ENCODE assay signal across 19 cellular contexts in genomic region chr10:43998021-43998809, GRCh38.
A peak's percentile ranks its signal among the peaks of the same experiment; 100 is the strongest.
DNase-seq lines count a peak whose midpoint lies in the region; ATAC-seq, FAIRE-seq and TF ChIP-seq lines count a peak whose summit lies in the region.
"Had no signal": no experiment of that assay in that cellular context is flagged by ENCODE, and none has a peak within 500 bp of the region (broad histone marks: within the 10 kb centered on the region; RNA-seq: fewer than 3 reads in every experiment).

No MANE protein-coding gene starts in this region.

- H2BK5ac ChIP-seq in mesendoderm (ENCODE audit: low read length) = no peak overlapping the region

- no peak overlapping the region for H4K5ac ChIP-seq in mesendoderm (ENCODE audit: low read length)

- peaks cover 0 to 15% of the 10 kb centered on the region in 2 donors for H3K4me1 ChIP-seq in right atrium auricular region
- H3K4me1 ChIP-seq in GM12878 (ENCODE audit: control insufficient read depth, insufficient read depth, low read length) = no peaks in the 10 kb centered on the region
- peaks cover 2% of the 10 kb centered on the region for H3K4me1 ChIP-seq in right cardiac atrium (ENCODE audit: control insufficient read depth, insufficient read depth, low read length)
- H3K4me1 ChIP-seq in upper lobe of right lung = peaks cover 4% of the 10 kb centered on the region
- H3K4me1 ChIP-seq in mesendoderm (ENCODE audit: control insufficient read depth, low read depth, low read length) = no peaks in the 10 kb centered on the region

- H2AFZ ChIP-seq in GM12878 (ENCODE audit: control insufficient read depth, low read depth, low read length) = no peak overlapping the region
- H2AFZ ChIP-seq: PC-9 had no signal

- FAIRE-seq in GM12878 (lab: Jason Lieb, UNC) = no peak
- FAIRE-seq: GM18507, GM19239 had no signal

- H3K27ac ChIP-seq in right atrium auricular region (no peak overlapping the region), GM12878 (ENCODE audit: control insufficient read depth, insufficient read depth) (no peak overlapping the region), right cardiac atrium (ENCODE audit: low read length) (no peak overlapping the region), upper lobe of right lung (no peak overlapping the region), mesendoderm (ENCODE audit: low read depth, low read length) (no peak overlapping the region)
- H3K27ac ChIP-seq: gastroesophageal sphincter, PC-9 had no signal

- no peak overlapping the region for H3K9ac ChIP-seq in GM12878 (ENCODE audit: control insufficient read depth, insufficient read depth, low read length)
- no peak overlapping the region for H3K9ac ChIP-seq in mesendoderm (ENCODE audit: low read length)

- no peak overlapping the region for H3K23ac ChIP-seq in mesendoderm (ENCODE audit: low read length)

- DNase-seq in Right ventricle myocardium inferior (ENCODE audit: missing footprints) (no peak), right atrium auricular region (ENCODE audit: low spot score) (no peak), GM12878 (ENCODE audit: low read depth, low spot score) (no peak), right cardiac atrium (no peak), upper lobe of right lung (no peak), mesendoderm (no peak), DMS79 treated with DMSO at 0.1 percent for 48 hours (lab: John Stamatoyannopoulos, UW) (no peak)
- DNase-seq: 8988T; effector CD4-positive, alpha-beta T cell; GDM1; mucosa of descending colon; NCI-H2029 treated with DMSO at 0.1 percent for 48 hours; NCI-H524 treated with DMSO at 0.1 percent for 48 hours; PC-9; SW 1271 had no signal

- no peak for TF ChIP-seq POLR2A in GM12878 (IDR thresholded peaks at IDR 0.05; ENCODE audit: low read depth, low read length)

- in situ Hi-C loops in GM12878 (cut with MboI) = no loop called here

- H4K8ac ChIP-seq in mesendoderm (ENCODE audit: low read depth, low read length) = no peak overlapping the region

- no peaks in the 10 kb centered on the region for H3K79me2 ChIP-seq in GM12878 (ENCODE audit: control insufficient read depth, insufficient read depth, low read length)
- H3K79me2 ChIP-seq in mesendoderm (ENCODE audit: control insufficient read depth, insufficient read depth, low read length) = no peaks in the 10 kb centered on the region

- H3K4me3 ChIP-seq in right atrium auricular region (no peak overlapping the region), GM12878 (no peak overlapping the region), right cardiac atrium (ENCODE audit: low read length) (no peak overlapping the region), upper lobe of right lung (no peak overlapping the region), mesendoderm (ENCODE audit: low read length) (no peak overlapping the region)
- H3K4me3 ChIP-seq: gastroesophageal sphincter, mucosa of descending colon, PC-9 had no signal

- 54% methylated on average over 4 of the region's 4 CpGs for WGBS in GM12878 (ENCODE audit: insufficient coverage, insufficient replicate concordance, low lambda C conversion rate, missing lambda C conversion rate)
- 70% methylated on average over 4 of the region's 4 CpGs for WGBS in right cardiac atrium
- no CpG with 5 or more reads among the region's 4 CpGs for WGBS in mesendoderm (ENCODE audit: extremely low coverage, insufficient coverage, low lambda C conversion rate)

- H3K4ac ChIP-seq in mesendoderm (ENCODE audit: low read depth, low read length) = no peak overlapping the region

- RAD21 ChIA-PET in GM12878 (lab: Charles Lee; ENCODE audit: unreplicated experiment) = interaction anchor here (1.3 kb wide), 1 partner anchor 12 kb away, joined by 4 read pairs; no protein-coding TSS in a partner anchor

- H3K18ac ChIP-seq in mesendoderm (ENCODE audit: low read length) = no peak overlapping the region

- H2BK120ac ChIP-seq in mesendoderm (ENCODE audit: low read depth, low read length) = no peak overlapping the region

- H2BK15ac ChIP-seq in mesendoderm (replicated peaks; ENCODE audit: low read depth) = no peak overlapping the region

- BruUV-seq in GM12878 (replicated peaks; lab: Mats Ljungman, UMichigan) = no TSS peak

- ATAC-seq in Right ventricle myocardium inferior (peak; percentile 56), GM12878 (no peak), right cardiac atrium (peak; percentile 31 to 68), upper lobe of right lung (peak; percentile 23), GM19035 (IDR thresholded peaks at IDR 0.05; ENCODE audit: unreplicated experiment) (no peak)
- ATAC-seq: gastroesophageal sphincter, mucosa of descending colon had no signal

- intact Hi-C loops in Right ventricle myocardium inferior (cut with DNase I) = no loop called here
- intact Hi-C loops in GM12878 (cut with micrococcal nuclease; ENCODE audit: unreplicated experiment) = no loop called here
- intact Hi-C loops in right cardiac atrium (cut with DNase I) = no loop called here
- intact Hi-C loops in upper lobe of right lung (cut with DNase I) = no loop called here

- no peak overlapping the region for H3K56ac ChIP-seq in mesendoderm (ENCODE audit: low read length)

- TF ChIP-seq CTCF in right atrium auricular region (IDR thresholded peaks at IDR 0.05) (no peak), GM12878 (IDR thresholded peaks at IDR 0.05 in 2 of 3, conservative IDR thresholded peaks at IDR 0.05 in 1 of 3; ENCODE audit: control insufficient read depth in 2 of 3, extremely low read depth in 1 of 3, insufficient read depth in 1 of 3, low read depth in 3 of 3, low read length in 3 of 3) (no peak), upper lobe of right lung (IDR thresholded peaks at IDR 0.05) (no peak)

- POLR2A ChIA-PET in GM12878 (lab: Charles Lee) = no interaction called here

- H3K27me3 ChIP-seq in right atrium auricular region = no peaks in the 10 kb centered on the region
- H3K27me3 ChIP-seq in GM12878 (replicated peaks in 1 of 2; ENCODE audit: control insufficient read depth in 2 of 2, insufficient read depth in 2 of 2, low read length in 1 of 2) = no peaks in the 10 kb centered on the region
- no peaks in the 10 kb centered on the region for H3K27me3 ChIP-seq in right cardiac atrium (ENCODE audit: control insufficient read depth, insufficient read depth)
- no peaks in the 10 kb centered on the region for H3K27me3 ChIP-seq in upper lobe of right lung
- H3K27me3 ChIP-seq in mesendoderm (ENCODE audit: insufficient read depth, low read length, poor library complexity) = no peaks in the 10 kb centered on the region
- H3K27me3 ChIP-seq: gastroesophageal sphincter had no signal

- SMC1A ChIA-PET in GM12878 (lab: Charles Lee; ENCODE audit: uncharacterized antibody, unreplicated experiment) = interaction anchor here (0.9 to 1.5 kb wide), 4 partner anchors 10 to 32 kb away, joined by 3 to 4 read pairs (median 4); no protein-coding TSS in a partner anchor

- CTCF ChIA-PET in GM12878 (lab: Yijun Ruan, JAX) = interaction anchor here (1.1 to 1.4 kb wide), 2 partner anchors 10 to 32 kb away, joined by 3 read pairs; no protein-coding TSS in a partner anchor

- H3K9me3 ChIP-seq in right atrium auricular region (no peaks in the 10 kb centered on the region), GM12878 (replicated peaks; ENCODE audit: control insufficient read depth, insufficient read depth, low read length) (no peaks in the 10 kb centered on the region), right cardiac atrium (ENCODE audit: control insufficient read depth, low read length) (no peaks in the 10 kb centered on the region), upper lobe of right lung (no peaks in the 10 kb centered on the region)
- H3K9me3 ChIP-seq: mucosa of descending colon had no signal

- no peaks in the 10 kb centered on the region for H3K79me1 ChIP-seq in mesendoderm (ENCODE audit: low read length)

- no peak for TF ChIP-seq EP300 in GM12878 (IDR thresholded peaks at IDR 0.05; ENCODE audit: borderline replicate concordance in 1 of 2, control insufficient read depth in 1 of 2, low read depth in 2 of 2, low read length in 2 of 2)

- H3K4me2 ChIP-seq in GM12878 (ENCODE audit: control insufficient read depth, insufficient read depth) = no peak overlapping the region
- H3K4me2 ChIP-seq in mesendoderm (ENCODE audit: low read length) = no peak overlapping the region
- H3K4me2 ChIP-seq: PC-9 had no signal

- no peak overlapping the region for H2AK5ac ChIP-seq in mesendoderm (ENCODE audit: low read length)

- H3K36me3 ChIP-seq in right atrium auricular region (no peaks in the 10 kb centered on the region), GM12878 (ENCODE audit: control insufficient read depth in 2 of 2, insufficient read depth in 2 of 2, low read length in 1 of 2) (no peaks in the 10 kb centered on the region), upper lobe of right lung (no peaks in the 10 kb centered on the region), mesendoderm (ENCODE audit: control insufficient read depth, insufficient read depth, low read length) (no peaks in the 10 kb centered on the region)
- H3K36me3 ChIP-seq: gastroesophageal sphincter had no signal

- H4K20me1 ChIP-seq in GM12878 (ENCODE audit: control insufficient read depth, insufficient read depth) = no peaks in the 10 kb centered on the region

- TF ChIP-seq RAD21 in GM12878 (IDR thresholded peaks at IDR 0.05; ENCODE audit: insufficient read depth, low read depth, low read length) = no peak

TF ChIP-seq in GM12878, 131 proteins besides CTCF, POLR2A, EP300 and RAD21:
- no peak for TF ChIP-seq NRF1 (conservative IDR thresholded peaks at IDR 0.05; ENCODE audit: low read depth, low read length)
- 0 out of 2 replicates have a peak, but pooled peaks have one; percentile 15 for TF ChIP-seq IKZF1 (conservative IDR thresholded peaks at IDR 0.05)

Comparison
In these comparisons a context has a peak if more than half of its experiments do, and no peak if none do; other contexts are left out.
1. ATAC-seq: peak in Right ventricle myocardium inferior (single experiment), right cardiac atrium (2 of 2) and upper lobe of right lung (single experiment); none in GM12878 (single experiment) and GM19035 (single experiment).